Comparison of ENCODE assay signal across 15 cellular contexts in the genomic region with DNA sequence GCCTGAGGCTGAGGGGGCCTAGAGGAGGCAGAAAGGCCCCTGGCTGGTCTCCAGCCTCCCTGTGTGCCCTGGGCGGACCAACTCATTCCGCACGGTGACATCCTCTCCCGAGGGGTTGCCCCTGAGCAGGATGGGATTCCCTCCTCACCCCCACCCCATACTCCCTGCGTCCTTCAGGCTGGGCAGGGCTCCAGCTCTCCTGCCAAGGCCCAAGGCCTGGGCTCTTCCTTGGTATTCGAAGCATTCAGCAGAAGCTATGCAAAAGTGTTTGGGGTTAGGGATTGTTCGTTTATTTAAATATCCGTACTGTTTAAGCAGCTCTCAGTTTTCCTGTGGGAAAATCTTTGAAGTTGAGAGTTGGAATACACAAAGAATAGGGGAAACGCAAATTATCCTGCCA.
DNase-seq lines count a peak whose midpoint lies in the region; ATAC-seq and TF ChIP-seq lines count a peak whose summit lies in the region.
"Had no signal": no experiment of that assay in that cellular context is flagged by ENCODE, and none has a peak within 500 bp of the region (broad histone marks: within the 10 kb centered on the region; RNA-seq: fewer than 3 reads in every experiment).

No MANE protein-coding gene starts in this region.

- H3K27ac ChIP-seq in thyroid gland = no peak overlapping the region

- no peaks in the 10 kb centered on the region for H3K36me3 ChIP-seq in thyroid gland
- H3K36me3 ChIP-seq: BE2C had no signal

- H3K9me3 ChIP-seq in thyroid gland = no peaks in the 10 kb centered on the region
- H3K9me3 ChIP-seq: BE2C had no signal

- no peaks in the 10 kb centered on the region for H3K27me3 ChIP-seq in thyroid gland
- H3K27me3 ChIP-seq: BE2C had no signal

- WGBS in thyroid gland, 2 donors = 30 to 31% methylated on average over 9 of the region's 9 CpGs

- no peak for ATAC-seq in left lobe of liver
- ATAC-seq: CD8-positive, alpha-beta T cell had no signal

- TF ChIP-seq POLR2A in thyroid gland (IDR thresholded peaks at IDR 0.05) = no peak

- TF ChIP-seq CTCF in thyroid gland (IDR thresholded peaks at IDR 0.05) = no peak

- H3K4me3 ChIP-seq in thyroid gland (replicated peaks in 1 of 3) = no peak overlapping the region

- H3K4me1 ChIP-seq in thyroid gland = peaks cover 0 to 3% of the 10 kb centered on the region in 2 donors
- H3K4me1 ChIP-seq: BE2C had no signal

- intact Hi-C loops in thyroid gland (cut with DNase I) = no loop called here

- DNase-seq in M059J (ENCODE audit: low read depth) = peak; percentile 20
- peak; percentile 86 for DNase-seq in astrocyte of the hippocampus (ENCODE audit: low read depth, low spot score)
- DNase-seq in left lobe of liver (ENCODE audit: low spot score) = peak; percentile 30
- DNase-seq in thyroid gland = peak; percentile 10 to 27
- no peak for DNase-seq in NCI-H2081 (lab: John Stamatoyannopoulos, UW)
- DNase-seq in DMS153 (lab: John Stamatoyannopoulos, UW) = no peak
- no peak for DNase-seq in stimulated activated naive CD4-positive, alpha-beta T cell treated with Interleukin-2 at 50 U/mL for 16 hours (lab: John Stamatoyannopoulos, UW)
- DNase-seq: BE2C, Karpas-422, NCI-H1417, NCI-H1930, NCI-H2171 treated with DMSO at 0.1 percent for 48 hours, NCI-H510A, SIG-M5 had no signal

Comparison
In these comparisons a context has a peak if more than half of its experiments do, and no peak if none do; other contexts are left out.
1. DNase-seq: peak in M059J (single experiment), astrocyte of the hippocampus (single experiment), left lobe of liver (single experiment) and thyroid gland (2 of 2); none in NCI-H2081 (0 of 2), DMS153 (single experiment) and stimulated activated naive CD4-positive, alpha-beta T cell treated with Interleukin-2 at 50 U/mL for 16 hours (single experiment).